ENCODE assay signal across 9 cellular contexts in genomic region chr1:230123280-230124186, GRCh38. TPM values are rescaled to one million over a fixed set of nuclear protein-coding genes. Genes with fewer than 3 reads are reported as not detected.
DNase-seq lines count a peak whose midpoint lies in the region; ATAC-seq, FAIRE-seq and TF ChIP-seq lines count a peak whose summit lies in the region.
"Had no signal": no experiment of that assay in that cellular context is flagged by ENCODE, and none has a peak within 500 bp of the region (broad histone marks: within the 10 kb centered on the region; RNA-seq: fewer than 3 reads in every experiment).

No MANE protein-coding gene starts in this region.

- FAIRE-seq in frontal cortex (lab: Jason Lieb, UNC), result no peak

- H3K27me3 Mint-ChIP-seq in activated naive CD4-positive, alpha-beta T cell treated with anti-CD3 and anti-CD28 coated beads, Interleukin-2, amount 10 ng/mL, durations not matched to agents 7 days and 5 days, result no peaks in the 10 kb centered on the region
- no peaks in the 10 kb centered on the region for H3K27me3 Mint-ChIP-seq in activated CD4-positive, alpha-beta memory T cell treated with anti-CD3 and anti-CD28 coated beads, Interleukin-2, amount 10 ng/mL, durations not matched to agents 7 days and 5 days

- no peak overlapping the region for H3K27ac ChIP-seq in RWPE1

- H3K4me1 Mint-ChIP-seq in activated naive CD4-positive, alpha-beta T cell treated with anti-CD3 and anti-CD28 coated beads, Interleukin-2, amount 10 ng/mL, durations not matched to agents 7 days and 5 days, result peaks cover 70% of the 10 kb centered on the region
- H3K4me1 Mint-ChIP-seq in activated CD4-positive, alpha-beta memory T cell treated with anti-CD3 and anti-CD28 coated beads, Interleukin-2, amount 10 ng/mL, durations not matched to agents 7 days and 5 days, result peaks cover 60% of the 10 kb centered on the region

- H3K36me3 Mint-ChIP-seq in activated naive CD4-positive, alpha-beta T cell treated with anti-CD3 and anti-CD28 coated beads, Interleukin-2, amount 10 ng/mL, durations not matched to agents 7 days and 5 days, result peaks cover 10% of the 10 kb centered on the region
- H3K36me3 Mint-ChIP-seq in activated CD4-positive, alpha-beta memory T cell treated with anti-CD3 and anti-CD28 coated beads, Interleukin-2, amount 10 ng/mL, durations not matched to agents 7 days and 5 days (ENCODE audit: low read depth), result peaks cover 4% of the 10 kb centered on the region

- CTCF ChIA-PET in activated naive CD4-positive, alpha-beta T cell treated with anti-CD3 and anti-CD28 coated beads, Interleukin-2, amount 10 ng/mL, durations not matched to agents 7 days and 5 days (lab: Charles Lee), result interaction anchor here (1.4 to 6.6 kb wide), 3 partner anchors 12 to 462 kb away, joined by 3 to 40 read pairs (median 14); no protein-coding TSS in a partner anchor
- CTCF ChIA-PET in activated CD4-positive, alpha-beta memory T cell treated with anti-CD3 and anti-CD28 coated beads, Interleukin-2, amount 10 ng/mL, durations not matched to agents 7 days and 5 days (lab: Charles Lee), result interaction anchor here (1.9 to 2.0 kb wide), 2 partner anchors 13 to 14 kb away, joined by 6 to 9 read pairs; no protein-coding TSS in a partner anchor
- CTCF ChIA-PET in RWPE1 (lab: Yijun Ruan, JAX), result no interaction called here

- no peak overlapping the region for H3K4me3 Mint-ChIP-seq in activated naive CD4-positive, alpha-beta T cell treated with anti-CD3 and anti-CD28 coated beads, Interleukin-2, amount 10 ng/mL, durations not matched to agents 7 days and 5 days
- no peak overlapping the region for H3K4me3 Mint-ChIP-seq in activated CD4-positive, alpha-beta memory T cell treated with anti-CD3 and anti-CD28 coated beads, Interleukin-2, amount 10 ng/mL, durations not matched to agents 7 days and 5 days

- peak; percentile 81 for ATAC-seq in HG03039 (IDR thresholded peaks at IDR 0.05; ENCODE audit: unreplicated experiment)
- ATAC-seq in stimulated activated naive CD8-positive, alpha-beta T cell treated with anti-CD3 and anti-CD28 coated beads, Interleukin-15, Interleukin-2, amounts not matched to agents 100 U/mL and 50 U/mL, for 24 hours, result peak; percentile 69

- no peak for TF ChIP-seq CTCF in RWPE1 (conservative IDR thresholded peaks at IDR 0.05; ENCODE audit: low read depth)

- POLR2A ChIA-PET in activated CD4-positive, alpha-beta memory T cell treated with anti-CD3 and anti-CD28 coated beads, Interleukin-2, amount 10 ng/mL, durations not matched to agents 7 days and 5 days (lab: Charles Lee), result interaction anchor here (1.1 to 1.6 kb wide), 3 partner anchors 10 to 39 kb away, joined by 3 to 11 read pairs (median 4); no protein-coding TSS in a partner anchor
- POLR2A ChIA-PET in RWPE1 (lab: Yijun Ruan, JAX; ENCODE audit: low non-redundant PET), result no interaction called here

- DNase-seq in activated naive CD4-positive, alpha-beta T cell treated with anti-CD3 and anti-CD28 coated beads, Interleukin-2, amount 10 ng/mL, durations not matched to agents 7 days and 5 days, result peak; percentile 48
- no peak for DNase-seq in activated naive CD4-positive, alpha-beta T cell treated with anti-CD3 and anti-CD28 coated beads, Interleukin-2, amount 50 U/mL, for 16 hours
- DNase-seq in activated CD4-positive, alpha-beta memory T cell treated with anti-CD3 and anti-CD28 coated beads, Interleukin-2, amount 10 ng/mL, durations not matched to agents 7 days and 5 days, result peak; percentile 37
- DNase-seq in stimulated activated naive CD8-positive, alpha-beta T cell treated with anti-CD3 and anti-CD28 coated beads, Interleukin-15, Interleukin-2, amounts not matched to agents 100 U/mL and 50 U/mL, for 24 hours, result peak; percentile 30
- no peak for DNase-seq in frontal cortex (ENCODE audit: low spot score in 2 of 2)
- no peak for DNase-seq in middle frontal gyrus (ENCODE audit: extremely low spot score, low spot score)
- DNase-seq in RWPE1 (ENCODE audit: low spot score), result no peak
- DNase-seq: Caco-2 had no signal

- peak overlapping the region; percentile 79 for H3K27ac Mint-ChIP-seq in activated naive CD4-positive, alpha-beta T cell treated with anti-CD3 and anti-CD28 coated beads, Interleukin-2, amount 10 ng/mL, durations not matched to agents 7 days and 5 days
- peak overlapping the region; percentile 17 for H3K27ac Mint-ChIP-seq in activated CD4-positive, alpha-beta memory T cell treated with anti-CD3 and anti-CD28 coated beads, Interleukin-2, amount 10 ng/mL, durations not matched to agents 7 days and 5 days

- H3K9me3 Mint-ChIP-seq in activated naive CD4-positive, alpha-beta T cell treated with anti-CD3 and anti-CD28 coated beads, Interleukin-2, amount 10 ng/mL, durations not matched to agents 7 days and 5 days, result no peaks in the 10 kb centered on the region
- H3K9me3 Mint-ChIP-seq in activated CD4-positive, alpha-beta memory T cell treated with anti-CD3 and anti-CD28 coated beads, Interleukin-2, amount 10 ng/mL, durations not matched to agents 7 days and 5 days, result no peaks in the 10 kb centered on the region

RNA-seq across cellular contexts. Expression of gene GALNT2, which starts 56.5 kb away (rescaled TPM):
- total RNA-seq in activated CD4-positive, alpha-beta memory T cell treated with anti-CD3 and anti-CD28 coated beads, Interleukin-2, amount 10 ng/mL, durations not matched to agents 7 days and 5 days, result 10 to 100 TPM; 18.7 to 19.1 TPM
- 62.8 TPM for total RNA-seq in frontal cortex

Comparison
In these comparisons a context has a peak if more than half of its experiments do, and no peak if none do; other contexts are left out.
1. DNase-seq: peak in activated naive CD4-positive, alpha-beta T cell treated with anti-CD3 and anti-CD28 coated beads, Interleukin-2, amount 10 ng/mL, durations not matched to agents 7 days and 5 days (single experiment), activated CD4-positive, alpha-beta memory T cell treated with anti-CD3 and anti-CD28 coated beads, Interleukin-2, amount 10 ng/mL, durations not matched to agents 7 days and 5 days (single experiment) and stimulated activated naive CD8-positive, alpha-beta T cell treated with anti-CD3 and anti-CD28 coated beads, Interleukin-15, Interleukin-2, amounts not matched to agents 100 U/mL and 50 U/mL, for 24 hours (single experiment); none in activated naive CD4-positive, alpha-beta T cell treated with anti-CD3 and anti-CD28 coated beads, Interleukin-2, amount 50 U/mL, for 16 hours (single experiment), frontal cortex (0 of 2), middle frontal gyrus (single experiment) and RWPE1 (single experiment).